ENCODE assay signal across 2 cellular contexts in genomic region chr11:86781546-86781945, GRCh38.
TF ChIP-seq lines count a peak whose summit lies in the region.

No MANE protein-coding gene starts in this region.

TF ChIP-seq in HCT116, 20 proteins besides CTCF, POLR2A, EP300 and RAD21:
- TF ChIP-seq SRF (IDR thresholded peaks at IDR 0.05; ENCODE audit: low read depth) (no peak), FOSL1 (IDR thresholded peaks at IDR 0.05; ENCODE audit: low read depth) (no peak), EZH2phosphoT487 (IDR thresholded peaks at IDR 0.05; ENCODE audit: borderline replicate concordance) (no peak), YY1 (IDR thresholded peaks at IDR 0.05; ENCODE audit: extremely low read depth, insufficient replicate concordance, low read depth, low read length) (no peak)
- TF ChIP-seq, protein P1, sequence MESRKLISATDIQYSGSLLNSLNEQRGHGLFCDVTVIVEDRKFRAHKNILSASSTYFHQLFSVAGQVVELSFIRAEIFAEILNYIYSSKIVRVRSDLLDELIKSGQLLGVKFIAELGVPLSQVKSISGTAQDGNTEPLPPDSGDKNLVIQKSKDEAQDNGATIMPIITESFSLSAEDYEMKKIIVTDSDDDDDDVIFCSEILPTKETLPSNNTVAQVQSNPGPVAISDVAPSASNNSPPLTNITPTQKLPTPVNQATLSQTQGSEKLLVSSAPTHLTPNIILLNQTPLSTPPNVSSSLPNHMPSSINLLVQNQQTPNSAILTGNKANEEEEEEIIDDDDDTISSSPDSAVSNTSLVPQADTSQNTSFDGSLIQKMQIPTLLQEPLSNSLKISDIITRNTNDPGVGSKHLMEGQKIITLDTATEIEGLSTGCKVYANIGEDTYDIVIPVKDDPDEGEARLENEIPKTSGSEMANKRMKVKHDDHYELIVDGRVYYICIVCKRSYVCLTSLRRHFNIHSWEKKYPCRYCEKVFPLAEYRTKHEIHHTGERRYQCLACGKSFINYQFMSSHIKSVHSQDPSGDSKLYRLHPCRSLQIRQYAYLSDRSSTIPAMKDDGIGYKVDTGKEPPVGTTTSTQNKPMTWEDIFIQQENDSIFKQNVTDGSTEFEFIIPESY (IDR thresholded peaks at IDR 0.05; ENCODE audit: extremely low read depth, insufficient replicate concordance, low read length) = no peak
TF ChIP-seq in HCT116: peak in this region for 0.

TF ChIP-seq in WTC11, 78 proteins besides CTCF, POLR2A, EP300 and RAD21:
- no peak for TF ChIP-seq SMAD3 (CRISPR knock-in tag; IDR thresholded peaks at IDR 0.05; ENCODE audit: borderline replicate concordance)
- TF ChIP-seq, protein P2, sequence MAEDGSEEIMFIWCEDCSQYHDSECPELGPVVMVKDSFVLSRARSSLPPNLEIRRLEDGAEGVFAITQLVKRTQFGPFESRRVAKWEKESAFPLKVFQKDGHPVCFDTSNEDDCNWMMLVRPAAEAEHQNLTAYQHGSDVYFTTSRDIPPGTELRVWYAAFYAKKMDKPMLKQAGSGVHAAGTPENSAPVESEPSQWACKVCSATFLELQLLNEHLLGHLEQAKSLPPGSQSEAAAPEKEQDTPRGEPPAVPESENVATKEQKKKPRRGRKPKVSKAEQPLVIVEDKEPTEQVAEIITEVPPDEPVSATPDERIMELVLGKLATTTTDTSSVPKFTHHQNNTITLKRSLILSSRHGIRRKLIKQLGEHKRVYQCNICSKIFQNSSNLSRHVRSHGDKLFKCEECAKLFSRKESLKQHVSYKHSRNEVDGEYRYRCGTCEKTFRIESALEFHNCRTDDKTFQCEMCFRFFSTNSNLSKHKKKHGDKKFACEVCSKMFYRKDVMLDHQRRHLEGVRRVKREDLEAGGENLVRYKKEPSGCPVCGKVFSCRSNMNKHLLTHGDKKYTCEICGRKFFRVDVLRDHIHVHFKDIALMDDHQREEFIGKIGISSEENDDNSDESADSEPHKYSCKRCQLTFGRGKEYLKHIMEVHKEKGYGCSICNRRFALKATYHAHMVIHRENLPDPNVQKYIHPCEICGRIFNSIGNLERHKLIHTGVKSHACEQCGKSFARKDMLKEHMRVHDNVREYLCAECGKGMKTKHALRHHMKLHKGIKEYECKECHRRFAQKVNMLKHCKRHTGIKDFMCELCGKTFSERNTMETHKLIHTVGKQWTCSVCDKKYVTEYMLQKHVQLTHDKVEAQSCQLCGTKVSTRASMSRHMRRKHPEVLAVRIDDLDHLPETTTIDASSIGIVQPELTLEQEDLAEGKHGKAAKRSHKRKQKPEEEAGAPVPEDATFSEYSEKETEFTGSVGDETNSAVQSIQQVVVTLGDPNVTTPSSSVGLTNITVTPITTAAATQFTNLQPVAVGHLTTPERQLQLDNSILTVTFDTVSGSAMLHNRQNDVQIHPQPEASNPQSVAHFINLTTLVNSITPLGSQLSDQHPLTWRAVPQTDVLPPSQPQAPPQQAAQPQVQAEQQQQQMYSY (CRISPR knock-in tag; IDR thresholded peaks at IDR 0.05) = no peak
- no peak for TF ChIP-seq ZMAT4 (CRISPR knock-in tag; IDR thresholded peaks at IDR 0.05)
- TF ChIP-seq ZSCAN18 (CRISPR knock-in tag; IDR thresholded peaks at IDR 0.05) = no peak
- TF ChIP-seq, protein P3, sequence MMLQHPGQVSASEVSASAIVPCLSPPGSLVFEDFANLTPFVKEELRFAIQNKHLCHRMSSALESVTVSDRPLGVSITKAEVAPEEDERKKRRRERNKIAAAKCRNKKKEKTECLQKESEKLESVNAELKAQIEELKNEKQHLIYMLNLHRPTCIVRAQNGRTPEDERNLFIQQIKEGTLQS (CRISPR knock-in tag; conservative IDR thresholded peaks at IDR 0.05) = no peak
